In the genomic region with DNA sequence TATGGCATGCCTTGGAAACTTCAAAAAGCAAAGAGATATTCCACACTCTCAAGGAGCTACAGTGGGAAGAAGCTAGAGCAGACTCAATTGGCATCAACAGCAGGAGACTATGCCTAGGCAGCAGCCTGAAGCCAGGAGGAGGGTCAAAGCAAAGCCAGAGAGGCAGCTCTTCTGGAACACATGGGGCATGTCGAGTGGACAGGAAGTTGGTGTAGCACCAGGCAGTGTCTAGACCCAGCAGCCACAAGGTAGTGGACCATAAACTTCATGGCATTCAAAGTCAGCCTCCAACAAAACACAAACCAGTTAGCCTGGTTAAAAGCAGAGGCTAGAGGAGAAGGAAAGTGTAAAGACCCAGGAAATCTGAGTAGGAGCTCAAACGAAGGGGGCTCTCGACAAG, we compare ENCODE assay signal across 8 cellular contexts.
DNase-seq lines count a peak whose midpoint lies in the region; ATAC-seq and TF ChIP-seq lines count a peak whose summit lies in the region.

No MANE protein-coding gene starts in this region.

- peaks cover 3% of the 10 kb centered on the region for H3K9me3 Mint-ChIP-seq in mesothelial cell of epicardium

- H3K36me3 Mint-ChIP-seq in mesothelial cell of epicardium, result no peaks in the 10 kb centered on the region

- DNase-seq in glomerular visceral epithelial cell (ENCODE audit: extremely low spot score) (peak; percentile 25), foreskin fibroblast (no peak), mesothelial cell of epicardium (ENCODE audit: low spot score in 2 of 2, unreplicated experiment in 2 of 2) (no peak), NCI-H1436 treated with DMSO at 0.1 percent for 48 hours (lab: John Stamatoyannopoulos, UW) (no peak)
- no peak for DNase-seq in activated CD8-positive, alpha-beta memory T cell treated with anti-CD3 and anti-CD28 coated beads for 24 hours

- peak; percentile 15 for ATAC-seq in GM18519 (IDR thresholded peaks at IDR 0.05; ENCODE audit: low FRiP score, unreplicated experiment)
- ATAC-seq in GM21515 (IDR thresholded peaks at IDR 0.05; ENCODE audit: unreplicated experiment), result peak; percentile 21
- ATAC-seq in HG03108 (IDR thresholded peaks at IDR 0.05; ENCODE audit: unreplicated experiment), result peak; percentile 39

- H3K4me1 Mint-ChIP-seq in mesothelial cell of epicardium, result no peaks in the 10 kb centered on the region

- TF ChIP-seq CTCF in foreskin fibroblast (IDR thresholded peaks at IDR 0.05; ENCODE audit: low read depth, low read length) (no peak), mesothelial cell of epicardium (IDR thresholded peaks at IDR 0.05; ENCODE audit: unreplicated experiment) (no peak)

- H3K27ac Mint-ChIP-seq in mesothelial cell of epicardium, result no peak overlapping the region

- no peak overlapping the region for H3K4me3 ChIP-seq in foreskin fibroblast (ENCODE audit: low read depth in 1 of 2, low read length in 2 of 2)

- H3K27me3 Mint-ChIP-seq in mesothelial cell of epicardium (ENCODE audit: low read depth), result no peaks in the 10 kb centered on the region

- H3K4me3 Mint-ChIP-seq in mesothelial cell of epicardium, result no peak overlapping the region
